In genomic region chr9:124259273-124260078, GRCh38 we compare ENCODE assay signal across 1 cellular context.
TF ChIP-seq lines count a peak whose summit lies in the region.

No MANE protein-coding gene starts in this region.

TF ChIP-seq in IMR-90, 13 proteins besides CTCF, POLR2A, EP300 and RAD21 (continued from another document):
- no peak for TF ChIP-seq ELK1 (IDR thresholded peaks at IDR 0.05; ENCODE audit: borderline replicate concordance, low read depth, low read length)
- no peak for TF ChIP-seq RCOR1 (IDR thresholded peaks at IDR 0.05; ENCODE audit: insufficient replicate concordance, low read length)
- peak; percentile 57; the same call in 1 of the 2 replicates for TF ChIP-seq MAZ (IDR thresholded peaks at IDR 0.05; ENCODE audit: borderline replicate concordance, low read depth, low read length)
- peak; percentile 94 for TF ChIP-seq CEBPB (IDR thresholded peaks at IDR 0.05; ENCODE audit: low read depth, low read length)
TF ChIP-seq in IMR-90: peak in this region for 4.
